25 cellular contexts compared by ENCODE assay signal in the genomic region with DNA sequence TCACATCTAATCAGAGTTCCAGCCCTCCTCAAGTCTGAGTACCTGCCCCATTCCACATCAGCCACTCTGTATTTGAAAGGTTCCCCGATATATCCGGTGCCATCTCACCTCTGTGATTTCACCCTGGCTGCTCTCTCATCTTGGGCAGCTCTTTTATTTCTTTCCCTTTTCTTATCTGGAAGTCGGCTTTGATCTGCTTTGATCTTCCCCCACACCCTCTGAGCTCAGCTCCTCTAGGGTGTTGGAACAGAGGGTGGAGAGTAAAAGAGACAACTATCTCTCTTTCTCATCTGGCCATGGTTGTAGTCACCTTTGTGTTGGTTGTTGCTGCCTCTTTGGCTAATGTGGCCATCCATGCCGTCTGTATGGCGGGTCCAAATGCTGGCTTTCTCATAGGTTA.
"Had no signal": no experiment of that assay in that cellular context is flagged by ENCODE, and none has a peak within 500 bp of the region (broad histone marks: within the 10 kb centered on the region; RNA-seq: fewer than 3 reads in every experiment).

No MANE protein-coding gene starts in this region.

- H3K36me3 Mint-ChIP-seq: activated naive CD8-positive, alpha-beta T cell had no signal

- H3K4me1 Mint-ChIP-seq: endodermal cell had no signal

- H3K4me3 Mint-ChIP-seq: activated naive CD8-positive, alpha-beta T cell; activated T-cell treated with anti-CD3 and anti-CD28 coated beads, Interleukin-2, amount 50 U/mL, for 24 hours; activated T-cell treated with anti-CD3 and anti-CD28 coated beads, Interleukin-2, amount 50 U/mL, for 72 hours; central memory CD8-positive, alpha-beta T cell; dendritic cell treated with granulocyte-macrophage colony-stimulating factor and Interleukin-4, amounts not matched to agents 40 ng/mL and 50 ng/mL, for 4 days; endodermal cell had no signal

- H3K9me3 Mint-ChIP-seq: activated T-cell treated with anti-CD3 and anti-CD28 coated beads, Interleukin-2, amount 50 U/mL, for 24 hours; central memory CD8-positive, alpha-beta T cell; dendritic cell treated with granulocyte-macrophage colony-stimulating factor and Interleukin-4, amounts not matched to agents 40 ng/mL and 50 ng/mL, for 4 days; endodermal cell had no signal

- DNase-seq: activated CD4-positive, alpha-beta T cell treated with anti-CD3 and anti-CD28 coated beads for 48 hours; activated CD4-positive, alpha-beta T cell treated with anti-CD3 and anti-CD28 coated beads, Interleukin-2, amount 50 U/mL, for 1 hour; activated CD4-positive, alpha-beta T cell treated with anti-CD3 and anti-CD28 coated beads, Interleukin-2, amount 50 U/mL, for 48 hours; activated CD4-positive, CD25-positive, alpha-beta regulatory T cell; activated CD4-positive, CD25-positive, alpha-beta regulatory T cell treated with anti-CD3 and anti-CD28 coated beads, Interleukin-2, amount 50 U/mL, for 72 hours; activated CD8-positive, alpha-beta memory T cell treated with anti-CD3 and anti-CD28 coated beads, Interleukin-2, amount 50 U/mL, for 48 hours; activated gamma-delta T cell; activated naive CD4-positive, alpha-beta T cell; activated T-cell treated with anti-CD3 and anti-CD28 coated beads for 4 hours; activated T-cell treated with anti-CD3 and anti-CD28 coated beads, Interleukin-2, amount 50 U/mL, for 24 hours; activated T-cell treated with anti-CD3 and anti-CD28 coated beads, Interleukin-2, amount 50 U/mL, for 72 hours; amniotic stem cell; anterior cingulate cortex; brain microvascular endothelial cell; dorsolateral prefrontal cortex; effector memory CD4-positive, alpha-beta T cell; endodermal cell; foreskin keratinocyte; gastrocnemius medialis; glutamatergic neuron; heart left ventricle; T-helper 2 cell had no signal

- H3K27ac Mint-ChIP-seq: activated naive CD8-positive, alpha-beta T cell; activated T-cell treated with anti-CD3 and anti-CD28 coated beads, Interleukin-2, amount 50 U/mL, for 24 hours; activated T-cell treated with anti-CD3 and anti-CD28 coated beads, Interleukin-2, amount 50 U/mL, for 72 hours; dendritic cell treated with granulocyte-macrophage colony-stimulating factor and Interleukin-4, amounts not matched to agents 40 ng/mL and 50 ng/mL, for 4 days; endodermal cell had no signal

- ATAC-seq: activated T-cell treated with anti-CD3 and anti-CD28 coated beads, Interleukin-2, amount 50 U/mL, for 72 hours; foreskin keratinocyte; gastrocnemius medialis; heart left ventricle had no signal

- H3K27me3 Mint-ChIP-seq: activated naive CD8-positive, alpha-beta T cell; activated T-cell treated with anti-CD3 and anti-CD28 coated beads, Interleukin-2, amount 50 U/mL, for 24 hours; central memory CD8-positive, alpha-beta T cell had no signal
